ENCODE assay signal across 18 cellular contexts in genomic region chr20:62524486-62524885, GRCh38. TPM values are rescaled to one million over a fixed set of nuclear protein-coding genes. Genes with fewer than 3 reads are reported as not detected.
DNase-seq lines count a peak whose midpoint lies in the region; ATAC-seq and TF ChIP-seq lines count a peak whose summit lies in the region.
"Had no signal": no experiment of that assay in that cellular context is flagged by ENCODE, and none has a peak within 500 bp of the region (broad histone marks: within the 10 kb centered on the region; RNA-seq: fewer than 3 reads in every experiment).

No MANE protein-coding gene starts in this region.

- POLR2A ChIA-PET in CD8-positive, alpha-beta T cell (lab: Charles Lee): no interaction called here

- no peak overlapping the region for H3K4me3 ChIP-seq in CD8-positive, alpha-beta T cell (ENCODE audit: low read depth, low read length)
- H3K4me3 ChIP-seq in mesenchymal stem cell (ENCODE audit: insufficient read depth in 1 of 2, low read depth in 1 of 2, low read length in 2 of 2): no peak overlapping the region
- H3K4me3 ChIP-seq: coronary artery, pancreas had no signal

- no peak for ATAC-seq in CD8-positive, alpha-beta T cell
- ATAC-seq in GM19023 (IDR thresholded peaks at IDR 0.05; ENCODE audit: unreplicated experiment): no peak
- no peak for ATAC-seq in GM19455 (IDR thresholded peaks at IDR 0.05; ENCODE audit: unreplicated experiment)
- ATAC-seq in HG03039 (IDR thresholded peaks at IDR 0.05; ENCODE audit: unreplicated experiment): no peak
- ATAC-seq: left lobe of liver, pancreas had no signal

- peak overlapping the region; percentile 31 for H4K91ac ChIP-seq in mesenchymal stem cell (ENCODE audit: low read length)

- peaks cover 21% of the 10 kb centered on the region for H3K4me1 ChIP-seq in CD8-positive, alpha-beta T cell (ENCODE audit: insufficient read depth, low read length)
- peaks cover 1% of the 10 kb centered on the region for H3K4me1 ChIP-seq in mesenchymal stem cell (ENCODE audit: control insufficient read depth, insufficient read depth, low read depth, low read length)
- H3K4me1 ChIP-seq: pancreas had no signal

- H4K8ac ChIP-seq in mesenchymal stem cell (ENCODE audit: low read length): no peak overlapping the region

- peaks cover 11% of the 10 kb centered on the region for H3K27me3 Mint-ChIP-seq in CD8-positive, alpha-beta T cell (ENCODE audit: low read depth)
- peaks cover 11% of the 10 kb centered on the region for H3K27me3 Mint-ChIP-seq in activated naive CD8-positive, alpha-beta T cell treated with anti-CD3 and anti-CD28 coated beads for 36 hours

- H3K9ac ChIP-seq in mesenchymal stem cell (ENCODE audit: low read length): no peak overlapping the region

- no peaks in the 10 kb centered on the region for H3K27me3 ChIP-seq in CD8-positive, alpha-beta T cell (ENCODE audit: insufficient read depth, low read length)
- H3K27me3 ChIP-seq in mesenchymal stem cell (ENCODE audit: control insufficient read depth in 1 of 2, insufficient read depth in 1 of 2, low read length in 2 of 2): peaks cover 42 to 75% of the 10 kb centered on the region in 2 experiments

- H3K14ac ChIP-seq in mesenchymal stem cell (ENCODE audit: low read length in 2 of 2): no peak overlapping the region

- H3K4me1 Mint-ChIP-seq in CD8-positive, alpha-beta T cell (ENCODE audit: low read depth): peaks cover 9% of the 10 kb centered on the region
- H3K4me1 Mint-ChIP-seq in activated naive CD8-positive, alpha-beta T cell treated with anti-CD3 and anti-CD28 coated beads for 36 hours: peaks cover 16% of the 10 kb centered on the region

- no peak overlapping the region for H3K23ac ChIP-seq in mesenchymal stem cell (ENCODE audit: low read length in 2 of 2)

- no peak overlapping the region for H3K18ac ChIP-seq in mesenchymal stem cell (ENCODE audit: low read depth in 1 of 2, low read length in 2 of 2)

- no peaks in the 10 kb centered on the region for H3K79me1 ChIP-seq in mesenchymal stem cell (replicated peaks; ENCODE audit: low read length, poor library complexity, severe bottlenecking)

- H3K36me3 ChIP-seq in CD8-positive, alpha-beta T cell (ENCODE audit: insufficient read depth, low read length): no peaks in the 10 kb centered on the region
- H3K36me3 ChIP-seq in KOPT-K1 (ENCODE audit: insufficient read depth, low read length): no peaks in the 10 kb centered on the region
- H3K36me3 ChIP-seq in mesenchymal stem cell (ENCODE audit: control insufficient read depth in 1 of 2, insufficient read depth in 2 of 2, low read depth in 1 of 2, low read length in 2 of 2): no peaks in the 10 kb centered on the region
- H3K36me3 ChIP-seq: pancreas had no signal

- H2BK120ac ChIP-seq in mesenchymal stem cell (ENCODE audit: low read depth, low read length): no peak overlapping the region

- no peak for DNase-seq in CD8-positive, alpha-beta T cell
- DNase-seq in activated naive CD8-positive, alpha-beta T cell treated with anti-CD3 and anti-CD28 coated beads for 36 hours: no peak
- peak; percentile 23 for DNase-seq in mesenchymal stem cell
- no peak for DNase-seq in NCI-H1436 treated with DMSO at 0.1 percent for 48 hours (lab: John Stamatoyannopoulos, UW)
- DNase-seq: Kasumi-1, NCI-H1417 treated with DMSO at 0.1 percent for 48 hours, pancreas, RPMI8226 had no signal

- CTCF ChIA-PET in CD8-positive, alpha-beta T cell (lab: Charles Lee): no interaction called here

- no peak overlapping the region for H2BK12ac ChIP-seq in mesenchymal stem cell (ENCODE audit: low read length in 2 of 2)

- H3K4me3 Mint-ChIP-seq in CD8-positive, alpha-beta T cell: peak overlapping the region; percentile 29
- peak overlapping the region; percentile 57 for H3K4me3 Mint-ChIP-seq in activated naive CD8-positive, alpha-beta T cell treated with anti-CD3 and anti-CD28 coated beads for 36 hours
- H3K4me3 Mint-ChIP-seq: activated naive CD4-positive, alpha-beta T cell treated with anti-CD3 and anti-CD28 coated beads, Interleukin-2, amount 10 ng/mL, durations not matched to agents 7 days and 5 days had no signal

- H3K27ac Mint-ChIP-seq in CD8-positive, alpha-beta T cell: no peak overlapping the region
- H3K27ac Mint-ChIP-seq in activated naive CD8-positive, alpha-beta T cell treated with anti-CD3 and anti-CD28 coated beads for 36 hours: peak overlapping the region; percentile 54
- H3K27ac Mint-ChIP-seq: activated naive CD4-positive, alpha-beta T cell treated with anti-CD3 and anti-CD28 coated beads, Interleukin-2, amount 10 ng/mL, durations not matched to agents 7 days and 5 days had no signal

- no peak overlapping the region for H2BK15ac ChIP-seq in mesenchymal stem cell (ENCODE audit: low read depth, poor library complexity, severe bottlenecking)

- no peaks in the 10 kb centered on the region for H3K9me3 ChIP-seq in CD8-positive, alpha-beta T cell (ENCODE audit: low read length)
- H3K9me3 ChIP-seq in KOPT-K1 (ENCODE audit: insufficient read depth, low read length, poor library complexity, severe bottlenecking) (no peaks in the 10 kb centered on the region), mesenchymal stem cell (ENCODE audit: control insufficient read depth, low read length) (peaks cover 4% of the 10 kb centered on the region)
- H3K9me3 ChIP-seq: pancreas had no signal

- no peak overlapping the region for H3K27ac ChIP-seq in CD8-positive, alpha-beta T cell (ENCODE audit: low read depth, low read length)
- H3K27ac ChIP-seq in KOPT-K1 (ENCODE audit: low read depth, low read length, poor library complexity, severe bottlenecking) (peak overlapping the region; percentile 31), mesenchymal stem cell (ENCODE audit: low read length, poor library complexity, severe bottlenecking) (no peak overlapping the region)
- H3K27ac ChIP-seq: coronary artery, pancreas, VCaP had no signal

- no peaks in the 10 kb centered on the region for H3K9me3 Mint-ChIP-seq in CD8-positive, alpha-beta T cell
- no peaks in the 10 kb centered on the region for H3K9me3 Mint-ChIP-seq in activated naive CD8-positive, alpha-beta T cell treated with anti-CD3 and anti-CD28 coated beads for 36 hours
- H3K9me3 Mint-ChIP-seq: activated naive CD4-positive, alpha-beta T cell treated with anti-CD3 and anti-CD28 coated beads, Interleukin-2, amount 10 ng/mL, durations not matched to agents 7 days and 5 days had no signal

- no peak for TF ChIP-seq CTCF in CD8-positive, alpha-beta T cell (IDR thresholded peaks at IDR 0.05)

- 4% methylated on average over 7 of the region's 7 CpGs for WGBS in mesenchymal stem cell

- intact Hi-C loops in CD8-positive, alpha-beta T cell (cut with DNase I, micrococcal nuclease): no loop called here

- H3K36me3 Mint-ChIP-seq in CD8-positive, alpha-beta T cell: no peaks in the 10 kb centered on the region
- H3K36me3 Mint-ChIP-seq in activated naive CD8-positive, alpha-beta T cell treated with anti-CD3 and anti-CD28 coated beads for 36 hours: no peaks in the 10 kb centered on the region
- H3K36me3 Mint-ChIP-seq: activated naive CD4-positive, alpha-beta T cell treated with anti-CD3 and anti-CD28 coated beads, Interleukin-2, amount 10 ng/mL, durations not matched to agents 7 days and 5 days; brain had no signal

- no peak overlapping the region for H2BK5ac ChIP-seq in mesenchymal stem cell (ENCODE audit: low read depth, low read length, poor library complexity, severe bottlenecking)

- H2AK5ac ChIP-seq in mesenchymal stem cell (ENCODE audit: low read length, severe bottlenecking): no peak overlapping the region

- H3K4ac ChIP-seq in mesenchymal stem cell (ENCODE audit: low read depth in 1 of 2, low read length in 2 of 2): no peak overlapping the region

- H3K4me2 ChIP-seq in mesenchymal stem cell (ENCODE audit: low read length, poor library complexity, severe bottlenecking): no peak overlapping the region

- H2AFZ ChIP-seq in mesenchymal stem cell (ENCODE audit: low read depth, low read length): no peak overlapping the region

RNA-seq across cellular contexts. Expression of gene GATA5, which starts 48.7 kb away (rescaled TPM):
- not detected for total RNA-seq in CD8-positive, alpha-beta T cell
- total RNA-seq in activated naive CD8-positive, alpha-beta T cell treated with anti-CD3 and anti-CD28 coated beads for 36 hours: not detected
- polyA plus RNA-seq in mesenchymal stem cell (2013, experiment 1 of 2): not detected
- polyA plus RNA-seq in mesenchymal stem cell (2013, experiment 2 of 2): not detected
- polyA plus RNA-seq: AG04450 had no signal
